ENCODE assay signal across 7 cellular contexts in the genomic region with DNA sequence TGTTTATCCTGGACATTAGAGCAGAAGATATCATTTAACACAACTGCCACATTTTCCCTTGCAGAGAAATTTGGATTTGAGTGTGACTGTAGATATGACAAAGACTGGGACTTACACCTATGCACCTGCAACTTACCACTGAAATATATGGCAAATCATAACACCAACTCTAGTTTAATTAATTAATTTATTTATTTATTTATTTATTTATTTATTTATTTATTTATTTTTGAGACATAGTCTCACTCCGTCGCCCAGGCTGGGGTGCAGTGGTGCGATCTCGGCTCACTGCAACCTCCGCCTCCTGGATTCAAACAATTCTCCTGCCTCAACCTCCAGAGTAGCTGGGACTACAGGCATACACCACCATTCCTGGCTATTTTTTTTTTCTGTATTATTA. TPM values are rescaled to one million over a fixed set of nuclear protein-coding genes. Genes with fewer than 3 reads are reported as not detected.
"Had no signal": no experiment of that assay in that cellular context is flagged by ENCODE, and none has a peak within 500 bp of the region (broad histone marks: within the 10 kb centered on the region; RNA-seq: fewer than 3 reads in every experiment).

No MANE protein-coding gene starts in this region.

RNA-seq across cellular contexts. Expression of a gene that starts 50.4 kb away (rescaled TPM):
- polyA plus RNA-seq: hepatocyte; immature natural killer cell; keratinocyte; liver; lung; mammary epithelial cell; naive thymus-derived CD4-positive, alpha-beta T cell had no signal
